In the genomic region with DNA sequence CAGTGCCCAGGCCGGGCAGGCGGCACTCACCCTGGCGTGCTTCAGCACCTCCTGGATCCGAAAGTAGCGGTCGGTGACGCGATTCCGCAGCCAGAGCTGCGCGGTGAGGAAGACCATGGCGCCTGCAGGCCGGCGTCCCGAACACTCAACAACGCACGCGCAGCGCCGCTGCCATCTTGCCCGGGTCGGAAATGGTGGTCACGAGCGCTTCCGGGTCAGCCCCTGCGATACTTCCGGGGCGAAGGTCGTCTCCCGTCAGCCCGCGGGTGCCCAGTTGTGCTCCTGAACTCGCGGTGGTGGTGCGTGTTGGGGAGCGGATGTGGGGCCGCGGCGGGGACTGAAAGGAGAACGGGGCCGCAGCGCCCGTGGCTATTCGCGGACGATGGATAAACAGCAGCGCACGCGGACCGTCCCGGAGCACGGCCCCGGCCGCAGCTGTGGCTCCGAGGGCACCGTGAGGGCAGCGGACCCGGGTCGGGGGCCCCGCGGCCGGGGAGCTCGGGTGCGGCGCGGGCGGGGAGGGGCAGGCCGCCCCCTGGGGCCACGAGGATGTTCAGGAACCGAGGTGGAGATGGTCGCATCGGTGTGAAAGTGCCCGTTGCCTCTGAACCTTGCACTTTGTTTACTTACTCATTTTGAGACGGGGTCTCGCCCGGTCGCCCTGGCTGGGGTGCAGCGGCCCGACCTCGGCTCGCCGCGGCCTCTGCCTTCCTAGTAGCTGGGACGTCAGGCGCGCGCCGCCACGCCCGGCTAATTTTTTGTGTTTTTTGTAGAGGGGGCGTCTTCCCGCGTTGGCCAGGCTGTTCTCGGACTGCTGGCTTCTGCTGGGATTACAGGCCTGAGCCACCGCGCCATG, we compare ENCODE assay signal across 8 cellular contexts. TPM values are rescaled to one million over a fixed set of nuclear protein-coding genes. Genes with fewer than 3 reads are reported as not detected.
A peak's percentile ranks its signal among the peaks of the same experiment; 100 is the strongest.
DNase-seq lines count a peak whose midpoint lies in the region; ATAC-seq, FAIRE-seq and TF ChIP-seq lines count a peak whose summit lies in the region.

TSS of gene MRPL20 (minus strand) at position 193 of the 856 bp plus-strand sequence. CDS start at position 117, 76 bp downstream.

- H3K27ac ChIP-seq in kidney (ENCODE audit: low read depth in 2 of 2, low read length in 2 of 2): peak within 1 kb of the TSS; percentile 59 to 67

- FAIRE-seq in kidney (lab: Jason Lieb, UNC): no peak

- ATAC-seq in HG03378 (IDR thresholded peaks at IDR 0.05; ENCODE audit: unreplicated experiment): peak; percentile 68

- peak within 1 kb of the TSS; percentile 43 to 91 for H3K9ac ChIP-seq in kidney (ENCODE audit: low read length in 2 of 2)

- H3K4me1 ChIP-seq in kidney (ENCODE audit: control insufficient read depth in 1 of 2, insufficient read depth in 1 of 2, low read depth in 1 of 2, low read length in 2 of 2): peaks cover 0 to 15% of the 10 kb centered on the region in 2 donors

- no peak for TF ChIP-seq CTCF in kidney (IDR thresholded peaks at IDR 0.05; ENCODE audit: borderline replicate concordance, extremely low read depth, insufficient read depth)

- DNase-seq in AML-193 (lab: John Stamatoyannopoulos, UW) (peak; percentile 82 to 91), NCI-H460 (ENCODE audit: extremely low read depth, low read depth) (peak; percentile 79), cerebellar cortex (ENCODE audit: low spot score) (peak; percentile 92), kidney (peak; percentile 98)
- peak; percentile 96 for DNase-seq in activated CD4-positive, CD25-positive, alpha-beta regulatory T cell treated with anti-CD3 and anti-CD28 coated beads, Interleukin-2, amount 50 U/mL, for 72 hours
- peak; percentile 97 for DNase-seq in stimulated activated CD4-positive, alpha-beta T cell treated with anti-CD3 and anti-CD28 coated beads, Interleukin-15, amount 100 ng/mL, for 24 hours

- H3K4me3 ChIP-seq in kidney (ENCODE audit: low read length in 2 of 2): peak within 1 kb of the TSS; percentile 81 to 90

- peak; percentile 94 for TF ChIP-seq POLR2A in GM19099 (IDR thresholded peaks at IDR 0.05; ENCODE audit: extremely low read depth, insufficient read length, low read depth)

- intact Hi-C loops in kidney (cut with DNase I): no loop called here

- H3K9me3 ChIP-seq in kidney (ENCODE audit: control insufficient read depth in 1 of 2, low read length in 2 of 2): no peaks in the 10 kb centered on the region

- peaks cover 12 to 18% of the 10 kb centered on the region in 2 donors for H3K36me3 ChIP-seq in kidney (ENCODE audit: control insufficient read depth in 1 of 2, insufficient read depth in 2 of 2, low read length in 2 of 2)

RNA-seq across cellular contexts. Expression of gene MRPL20, which starts in this region (rescaled TPM):
- 132 and 136 TPM in 2 replicates for total RNA-seq in NCI-H460 (2014; rRNA removed; shearing (Covaris generic))
- 142 and 162 TPM in 2 replicates for polyA plus RNA-seq in NCI-H460 (2014; cell fraction: nucleus; rRNA removed)
- 103 TPM for total RNA-seq in kidney
- polyA plus RNA-seq in kidney (ENCODE audit: insufficient read depth, low read depth, low replicate concordance): 221 TPM

Comparison
In these comparisons a context has a peak if more than half of its experiments do, and no peak if none do; other contexts are left out.
1. Peak in every context shown above with its lines: DNase-seq, ATAC-seq, H3K4me3 ChIP-seq and H3K27ac ChIP-seq.